Comparison of ENCODE assay signal across 17 cellular contexts in genomic region chr6:38634518-38634917, GRCh38.
"Had no signal": no experiment of that assay in that cellular context is flagged by ENCODE, and none has a peak within 500 bp of the region (broad histone marks: within the 10 kb centered on the region; RNA-seq: fewer than 3 reads in every experiment).

No MANE protein-coding gene starts in this region.

- H3K36me3 ChIP-seq: esophagus squamous epithelium, sigmoid colon, thyroid gland, uterus had no signal

- H3K9me3 ChIP-seq: esophagus squamous epithelium, sigmoid colon, thyroid gland, uterus had no signal

- H3K27me3 ChIP-seq: esophagus squamous epithelium, sigmoid colon, thyroid gland, uterus had no signal

- H3K4me3 ChIP-seq: esophagus squamous epithelium, sigmoid colon, thyroid gland, uterus had no signal

- DNase-seq: activated CD4-positive, alpha-beta T cell treated with anti-CD3 and anti-CD28 coated beads for 4 hours; activated CD8-positive, alpha-beta T cell treated with anti-CD3 and anti-CD28 coated beads for 36 hours; activated effector memory CD4-positive, alpha-beta T cell treated with anti-CD3 and anti-CD28 coated beads, Interleukin-2, amount 50 U/mL, for 16 hours; activated T-cell treated with anti-CD3 and anti-CD28 coated beads, Interleukin-2, amount 50 U/mL, for 48 hours; amygdala; cortex of kidney; effector CD4-positive, alpha-beta T cell; esophagus squamous epithelium; foreskin fibroblast; glutamatergic neuron; kidney glomerular epithelial cell; sigmoid colon; thyroid gland; uterus had no signal

- ATAC-seq: activated CD8-positive, alpha-beta T cell treated with anti-CD3 and anti-CD28 coated beads for 36 hours; activated naive CD4-positive, alpha-beta T cell treated with anti-CD3 and anti-CD28 coated beads, Interleukin-2, amount 50 U/mL, for 72 hours; stimulated activated effector memory CD8-positive, alpha-beta T cell treated with anti-CD3 and anti-CD28 coated beads, Interleukin-12 subunit alpha, Interleukin-12 subunit beta, amount 100 ng/mL, for 72 hours; WTC11 had no signal

- H3K4me1 ChIP-seq: uterus had no signal

- H3K27ac ChIP-seq: esophagus squamous epithelium, sigmoid colon, thyroid gland, uterus had no signal
